ENCODE assay signal across 8 cellular contexts in genomic region chr15:90869601-90870353, GRCh38. TPM values are rescaled to one million over a fixed set of nuclear protein-coding genes. Genes with fewer than 3 reads are reported as not detected.
A peak's percentile ranks its signal among the peaks of the same experiment; 100 is the strongest.
DNase-seq lines count a peak whose midpoint lies in the region; ATAC-seq lines count a peak whose summit lies in the region.

No MANE protein-coding gene starts in this region.

- H3K79me2 ChIP-seq in ACC112 (ENCODE audit: control insufficient read depth, insufficient read depth, low read length, unreplicated experiment) = peaks cover 44% of the 10 kb centered on the region

- peak overlapping the region; percentile 1 for H2AFZ ChIP-seq in ACC112 (ENCODE audit: low read length, unreplicated experiment)

- peak; percentile 35 for ATAC-seq in HG03432 (IDR thresholded peaks at IDR 0.05; ENCODE audit: unreplicated experiment)
- ATAC-seq in GM21367 (IDR thresholded peaks at IDR 0.05; ENCODE audit: unreplicated experiment) = no peak

- H3K27ac ChIP-seq in ACC112 (ENCODE audit: low read depth, low read length) (peak overlapping the region; percentile 77), caudate nucleus (ENCODE audit: low read depth, low read length) (peak overlapping the region; percentile 82), layer of hippocampus (ENCODE audit: low read depth, low read length) (peak overlapping the region; percentile 62)

- no peaks in the 10 kb centered on the region for H3K36me3 ChIP-seq in ACC112 (ENCODE audit: insufficient read depth, low read length)

- peak overlapping the region; percentile 85 for H3K4me3 ChIP-seq in ACC112 (ENCODE audit: low read depth, low read length)

- peak; percentile 94 for DNase-seq in SK-MEL-5 (ENCODE audit: low read depth, low spot score)
- peak in 9 of 61 donors; percentile 3 to 60 (median 30) for DNase-seq in caudate nucleus (lab: John Stamatoyannopoulos, UW)
- DNase-seq in stimulated activated CD4-positive, alpha-beta T cell treated with anti-CD3 and anti-CD28 coated beads, Interleukin-15, amount 100 ng/mL, for 48 hours (ENCODE audit: low read depth in 2 of 2) = peak; percentile 52 to 55
- DNase-seq in NCI-H146 treated with DMSO at 0.1 percent for 48 hours (lab: John Stamatoyannopoulos, UW; ENCODE audit: unreplicated experiment) = no peak

- no peaks in the 10 kb centered on the region for H3K27me3 ChIP-seq in ACC112 (ENCODE audit: insufficient read depth, low read length)
- H3K27me3 ChIP-seq in layer of hippocampus (ENCODE audit: control insufficient read depth, insufficient read depth, low read length) = no peaks in the 10 kb centered on the region

- H3K4me1 ChIP-seq in ACC112 (ENCODE audit: control insufficient read depth, insufficient read depth, low read length, unreplicated experiment) = peaks cover 48% of the 10 kb centered on the region

- in situ Hi-C loops in SK-MEL-5 (cut with HindIII; ENCODE audit: low pct_unique_long_range_greater_than_20kb, low sequenced_read_pairs) = no loop called here

RNA-seq across cellular contexts. Expression of gene FURIN, which starts 1.4 kb away (rescaled TPM):
- total RNA-seq in SK-MEL-5 (2014; rRNA removed; shearing (Covaris generic)) = 38.3 and 40.7 TPM in 2 replicates
- 133 and 175 TPM in 2 replicates for polyA plus RNA-seq in SK-MEL-5 (2015; cell fraction: cytosol; rRNA removed)
- polyA plus RNA-seq in SK-MEL-5 (2015; cell fraction: nucleus; rRNA removed) = 26.5 and 29.4 TPM in 2 replicates

RNA-seq across cellular contexts. Expression of gene FES, which starts 14.5 kb away (rescaled TPM):
- total RNA-seq in SK-MEL-5 (2014; rRNA removed; shearing (Covaris generic)) = 0.16 TPM in 1 of 2 replicates, not detected in the other
- polyA plus RNA-seq in SK-MEL-5 (2015; cell fraction: cytosol; rRNA removed) = 0.14 and 0.55 TPM in 2 replicates
- polyA plus RNA-seq in SK-MEL-5 (2015; cell fraction: nucleus; rRNA removed) = not detected in 2 replicates

RNA-seq across cellular contexts. Expression of gene MAN2A2, which starts 33.3 kb away (rescaled TPM):
- 4.7 and 6.8 TPM in 2 replicates for total RNA-seq in SK-MEL-5 (2014; rRNA removed; shearing (Covaris generic))
- polyA plus RNA-seq in SK-MEL-5 (2015; cell fraction: cytosol; rRNA removed) = 45.3 and 46.7 TPM in 2 replicates
- polyA plus RNA-seq in SK-MEL-5 (2015; cell fraction: nucleus; rRNA removed) = 280 and 406 TPM in 2 replicates
